4 cellular contexts compared by ENCODE assay signal in the genomic region with DNA sequence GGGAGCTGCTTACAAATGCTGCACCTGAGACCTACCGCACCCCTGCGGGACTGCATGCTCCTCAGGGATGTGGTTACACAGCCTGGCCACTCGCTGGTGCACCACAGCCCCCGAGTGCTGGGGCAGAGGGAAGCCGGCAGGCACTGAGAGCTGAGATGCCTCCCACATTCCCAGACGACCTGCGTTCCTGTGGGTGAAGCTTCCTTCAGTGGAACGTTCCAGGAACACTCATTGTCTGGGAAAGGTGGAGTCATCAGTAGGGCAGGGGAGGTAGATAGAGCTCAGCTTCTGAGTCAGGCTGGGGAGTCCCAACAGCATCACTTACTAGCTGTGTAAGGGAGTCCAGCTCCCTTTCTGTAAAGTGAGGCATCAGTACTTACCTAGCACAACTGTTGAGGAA. TPM values are rescaled to one million over a fixed set of nuclear protein-coding genes. Genes with fewer than 3 reads are reported as not detected.
"Had no signal": no experiment of that assay in that cellular context is flagged by ENCODE, and none has a peak within 500 bp of the region (broad histone marks: within the 10 kb centered on the region; RNA-seq: fewer than 3 reads in every experiment).

No MANE protein-coding gene starts in this region.

RNA-seq across cellular contexts. Expression of gene ANXA8L1, which starts 2.5 kb away (rescaled TPM):
- total RNA-seq: activated CD8-positive, alpha-beta T cell treated with anti-CD3 and anti-CD28 coated beads, Interleukin-2, amount 10 ng/mL, durations not matched to agents 7 days and 5 days; activated naive CD4-positive, alpha-beta T cell treated with anti-CD3 and anti-CD28 coated beads, Interleukin-2, amount 50 U/mL, for 72 hours; activated T-helper 1 cell treated with anti-CD3 and anti-CD28 coated beads, Interleukin-12 subunit alpha, Interleukin-12 subunit beta, Interleukin-2, Interleukin-4 antibody, amounts not matched to agents 30 ng/mL and 10 ng/mL and 1 ng/mL, durations not matched to agents 14 hours and 24 hours and 36 hours; SJCRH30 had no signal
